23 cellular contexts compared by ENCODE assay signal in the genomic region with DNA sequence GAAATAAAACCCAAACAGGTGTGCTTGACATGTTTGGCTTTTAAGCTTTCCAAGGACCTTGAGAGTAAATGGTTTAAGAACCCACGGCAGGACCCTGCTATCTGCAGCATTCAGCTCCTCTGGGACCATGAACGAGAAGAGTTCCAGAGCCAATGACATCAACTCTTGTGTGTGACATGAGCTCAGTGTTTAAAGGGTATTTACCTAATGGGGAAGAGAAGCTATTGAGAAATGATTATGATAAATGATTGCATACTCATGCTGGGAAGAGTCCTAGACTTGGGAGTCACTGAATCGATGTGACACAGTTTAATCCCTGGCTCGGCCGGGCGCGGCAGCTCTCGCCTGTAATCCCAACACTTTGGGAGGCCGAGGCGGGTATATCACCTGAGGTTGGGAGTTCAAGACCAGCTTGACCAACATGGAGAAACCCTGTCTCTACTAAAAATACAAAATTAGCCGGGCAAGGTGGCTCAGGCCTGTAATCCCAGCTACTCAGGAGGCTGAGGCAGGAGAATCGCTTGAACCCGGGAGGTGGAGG. TPM values are rescaled to one million over a fixed set of nuclear protein-coding genes. Genes with fewer than 3 reads are reported as not detected.
"Had no signal": no experiment of that assay in that cellular context is flagged by ENCODE, and none has a peak within 500 bp of the region (broad histone marks: within the 10 kb centered on the region; RNA-seq: fewer than 3 reads in every experiment).

No MANE protein-coding gene starts in this region.

- DNase-seq: cortex of kidney; dorsolateral prefrontal cortex; effector CD8-positive, alpha-beta T cell; foreskin melanocyte; head of caudate nucleus; kidney; left cardiac atrium; left ventricle myocardium inferior; naive thymus-derived CD8-positive, alpha-beta T cell; psoas muscle; retina; right lobe of liver; stimulated activated CD4-positive, alpha-beta T cell treated with anti-CD3 and anti-CD28 coated beads, Interleukin-4, amount 100 ng/mL, for 1 hour; stimulated activated CD8-positive, alpha-beta memory T cell treated with anti-CD3 and anti-CD28 coated beads, Interleukin-4, amount 100 ng/mL, for 48 hours; stimulated activated naive CD8-positive, alpha-beta T cell treated with anti-CD3 and anti-CD28 coated beads, Interleukin-15, Interleukin-2, amounts not matched to agents 100 U/mL and 50 U/mL, for 24 hours; thyroid gland; upper lobe of left lung; uterus had no signal

- H3K27ac ChIP-seq: dorsolateral prefrontal cortex, hepatocyte, left ventricle myocardium inferior, psoas muscle, right lobe of liver, suprapubic skin, thyroid gland, upper lobe of left lung, uterus had no signal

- H3K9me3 Mint-ChIP-seq: stimulated activated effector memory CD8-positive, alpha-beta T cell treated with anti-CD3 and anti-CD28 coated beads, Interleukin-12 subunit alpha, Interleukin-12 subunit beta, amount 100 ng/mL, for 72 hours had no signal

- H3K27me3 ChIP-seq: hepatocyte, right lobe of liver, suprapubic skin, thyroid gland, upper lobe of left lung, uterus had no signal

- H3K4me1 ChIP-seq: left ventricle myocardium inferior, psoas muscle, right lobe of liver, suprapubic skin, upper lobe of left lung, uterus had no signal

- H3K27ac Mint-ChIP-seq: naive thymus-derived CD8-positive, alpha-beta T cell; stimulated activated effector memory CD8-positive, alpha-beta T cell treated with anti-CD3 and anti-CD28 coated beads, Interleukin-12 subunit alpha, Interleukin-12 subunit beta, amount 100 ng/mL, for 72 hours had no signal

- H3K36me3 Mint-ChIP-seq: stimulated activated effector memory CD8-positive, alpha-beta T cell treated with anti-CD3 and anti-CD28 coated beads, Interleukin-12 subunit alpha, Interleukin-12 subunit beta, amount 100 ng/mL, for 72 hours had no signal

- ATAC-seq: left cardiac atrium; naive thymus-derived CD8-positive, alpha-beta T cell; psoas muscle; right lobe of liver; stimulated activated effector memory CD8-positive, alpha-beta T cell treated with anti-CD3 and anti-CD28 coated beads, Interleukin-12 subunit alpha, Interleukin-12 subunit beta, amount 100 ng/mL, for 72 hours; stimulated activated naive CD8-positive, alpha-beta T cell treated with anti-CD3 and anti-CD28 coated beads, Interleukin-15, Interleukin-2, amounts not matched to agents 100 U/mL and 50 U/mL, for 24 hours had no signal

- H3K4me1 Mint-ChIP-seq: stimulated activated effector memory CD8-positive, alpha-beta T cell treated with anti-CD3 and anti-CD28 coated beads, Interleukin-12 subunit alpha, Interleukin-12 subunit beta, amount 100 ng/mL, for 72 hours had no signal

- H3K36me3 ChIP-seq: left ventricle myocardium inferior, right lobe of liver, suprapubic skin, thyroid gland, upper lobe of left lung, uterus had no signal

- H3K4me3 Mint-ChIP-seq: naive thymus-derived CD8-positive, alpha-beta T cell; stimulated activated effector memory CD8-positive, alpha-beta T cell treated with anti-CD3 and anti-CD28 coated beads, Interleukin-12 subunit alpha, Interleukin-12 subunit beta, amount 100 ng/mL, for 72 hours had no signal

- H3K4me3 ChIP-seq: dorsolateral prefrontal cortex, hepatocyte, left ventricle myocardium inferior, psoas muscle, right lobe of liver, suprapubic skin, thyroid gland, upper lobe of left lung, uterus had no signal

- H3K9me3 ChIP-seq: left ventricle myocardium inferior, psoas muscle, right lobe of liver, suprapubic skin, thyroid gland, upper lobe of left lung, uterus had no signal

RNA-seq across cellular contexts. Expression of gene KANK4, which starts 55.4 kb away (rescaled TPM):
- total RNA-seq: lung microvascular endothelial cell; mononuclear cell; naive thymus-derived CD8-positive, alpha-beta T cell had no signal
